26 cellular contexts compared by ENCODE assay signal in genomic region chr17:80432961-80433550, GRCh38. TPM values are rescaled to one million over a fixed set of nuclear protein-coding genes. Genes with fewer than 3 reads are reported as not detected.
A peak's percentile ranks its signal among the peaks of the same experiment; 100 is the strongest.
DNase-seq lines count a peak whose midpoint lies in the region; ATAC-seq, FAIRE-seq and TF ChIP-seq lines count a peak whose summit lies in the region.
"Had no signal": no experiment of that assay in that cellular context is flagged by ENCODE, and none has a peak within 500 bp of the region (broad histone marks: within the 10 kb centered on the region; RNA-seq: fewer than 3 reads in every experiment).

No MANE protein-coding gene starts in this region.

- TF ChIP-seq CTCF in right atrium auricular region (IDR thresholded peaks at IDR 0.05) (no peak), kidney (IDR thresholded peaks at IDR 0.05; ENCODE audit: borderline replicate concordance, extremely low read depth, insufficient read depth) (no peak)

- FAIRE-seq in kidney (lab: Jason Lieb, UNC), result no peak
- peak; percentile 68 for FAIRE-seq in urothelium cell line (lab: Jason Lieb, UNC)
- FAIRE-seq: GM18507, HepG2, K562 had no signal

- H3K4me3 ChIP-seq in right atrium auricular region (no peak overlapping the region), kidney (ENCODE audit: low read length in 2 of 2) (no peak overlapping the region)
- H3K4me3 ChIP-seq: GM23338, K562, PC-9 had no signal

- ATAC-seq in Right ventricle myocardium inferior, result no peak
- ATAC-seq: GM23338, HepG2, K562 had no signal

- H3K9ac ChIP-seq in kidney (ENCODE audit: low read length in 2 of 2), result no peak overlapping the region

- H3K27ac ChIP-seq in right atrium auricular region (no peak overlapping the region), kidney (ENCODE audit: low read depth in 2 of 2, low read length in 2 of 2) (no peak overlapping the region)
- H3K27ac ChIP-seq: PC-9 had no signal

- H3K4me1 ChIP-seq in right atrium auricular region, result no peaks in the 10 kb centered on the region
- H3K4me1 ChIP-seq in kidney (ENCODE audit: control insufficient read depth in 1 of 2, insufficient read depth in 1 of 2, low read depth in 1 of 2, low read length in 2 of 2), result no peaks in the 10 kb centered on the region
- H3K4me1 ChIP-seq: BE2C had no signal

- no peaks in the 10 kb centered on the region for H3K27me3 ChIP-seq in right atrium auricular region
- H3K27me3 ChIP-seq: BE2C had no signal

- H3K9me3 ChIP-seq in right atrium auricular region, result no peaks in the 10 kb centered on the region
- no peaks in the 10 kb centered on the region for H3K9me3 ChIP-seq in kidney (ENCODE audit: control insufficient read depth in 1 of 2, low read length in 2 of 2)
- H3K9me3 ChIP-seq: BE2C had no signal

- DNase-seq in Right ventricle myocardium inferior (ENCODE audit: missing footprints) (peak; percentile 43), right atrium auricular region (ENCODE audit: low spot score) (no peak), NCI-H69 (lab: John Stamatoyannopoulos, UW) (peak; percentile 36), kidney (peak; percentile 66), urothelium cell line (ENCODE audit: low spot score) (no peak), DMS 273 (lab: John Stamatoyannopoulos, UW; ENCODE audit: unreplicated experiment) (no peak), Kasumi-1 (lab: John Stamatoyannopoulos, UW) (no peak)
- DNase-seq: 8988T, ACHN, BE2C, Calu3, DMS153, DND-41, H9, MV-4-11, NCI-H1105, NCI-H1436 treated with DMSO at 0.1 percent for 48 hours, NCI-H187 treated with DMSO at 0.1 percent for 48 hours, NCI-H774, PC-9, SHP77 had no signal

- intact Hi-C loops in Right ventricle myocardium inferior (cut with DNase I), result no loop called here
- intact Hi-C loops in kidney (cut with DNase I), result no loop called here

- H3K36me3 ChIP-seq in right atrium auricular region, result no peaks in the 10 kb centered on the region
- H3K36me3 ChIP-seq in kidney (ENCODE audit: control insufficient read depth in 1 of 2, insufficient read depth in 2 of 2, low read length in 2 of 2), result peaks cover 0 to 3% of the 10 kb centered on the region in 2 donors
- H3K36me3 ChIP-seq: BE2C had no signal

RNA-seq across cellular contexts. Expression of gene ENDOV, which starts 18.1 kb away (rescaled TPM):
- total RNA-seq in Right ventricle myocardium inferior, result 10.7 TPM
- total RNA-seq in right atrium auricular region, result 1 to 10 TPM; 3.8 to 4.9 TPM
- 28.0 TPM for total RNA-seq in kidney
- 20.3 TPM for polyA plus RNA-seq in kidney (ENCODE audit: insufficient read depth, low read depth, low replicate concordance)

RNA-seq across cellular contexts. Expression of gene NPTX1, which starts 43.4 kb away (rescaled TPM):
- total RNA-seq in Right ventricle myocardium inferior (not detected), right atrium auricular region (not detected), kidney (0.31 TPM)
- 0.39 TPM for polyA plus RNA-seq in kidney (ENCODE audit: insufficient read depth, low read depth, low replicate concordance)
- total RNA-seq: HepG2, MCF 10A had no signal
- polyA plus RNA-seq: K562 had no signal

Comparison
In these comparisons a context has a peak if more than half of its experiments do, and no peak if none do; other contexts are left out.
1. DNase-seq: peak in Right ventricle myocardium inferior (single experiment), NCI-H69 (single experiment) and kidney (single experiment); none in right atrium auricular region (single experiment), urothelium cell line (single experiment), DMS 273 (single experiment) and Kasumi-1 (0 of 2).